ENCODE assay signal across 8 cellular contexts in genomic region chr7:12211054-12212050, GRCh38. TPM values are rescaled to one million over a fixed set of nuclear protein-coding genes. Genes with fewer than 3 reads are reported as not detected.
DNase-seq lines count a peak whose midpoint lies in the region; ATAC-seq and TF ChIP-seq lines count a peak whose summit lies in the region.

Gene TMEM106B, plus strand, starts transcription at chr7:12211294. Its CDS starts 3,517 bp downstream, at chr7:12214811.

- H3K36me3 ChIP-seq in osteoblast (ENCODE audit: insufficient read depth, low read length) = peaks cover 3% of the 10 kb centered on the region
- H3K36me3 ChIP-seq in thoracic aorta = no peaks in the 10 kb centered on the region

- H4K20me1 ChIP-seq in osteoblast (ENCODE audit: insufficient read depth, low read length) = peaks cover 3% of the 10 kb centered on the region

- H3K4me2 ChIP-seq in osteoblast (ENCODE audit: insufficient read depth, low read length) = peak within 1 kb of the TSS; percentile 98

- H3K27ac ChIP-seq in osteoblast (ENCODE audit: low read depth, low read length) (peak within 1 kb of the TSS; percentile 86), thoracic aorta (peak within 1 kb of the TSS; percentile 91 to 93)

- H3K4me1 ChIP-seq in osteoblast (ENCODE audit: insufficient read depth, low read length) (peaks cover 5% of the 10 kb centered on the region), thoracic aorta (ENCODE audit: control insufficient read depth in 1 of 2, low read depth in 2 of 2) (peaks cover 11 to 12% of the 10 kb centered on the region in 2 donors)

- H3K4me3 ChIP-seq in osteoblast (ENCODE audit: insufficient read depth, low read length) (peak within 1 kb of the TSS; percentile 96), thoracic aorta (peak within 1 kb of the TSS; percentile 91)

- H3K4me1 Mint-ChIP-seq in activated naive CD8-positive, alpha-beta T cell treated with anti-CD3 and anti-CD28 coated beads for 36 hours = peaks cover 32% of the 10 kb centered on the region
- H3K4me1 Mint-ChIP-seq in glutamatergic neuron (ENCODE audit: low read depth, unreplicated experiment) = peaks cover 5% of the 10 kb centered on the region

- H3K9me3 Mint-ChIP-seq in activated naive CD8-positive, alpha-beta T cell treated with anti-CD3 and anti-CD28 coated beads for 36 hours = no peaks in the 10 kb centered on the region
- peaks cover 2% of the 10 kb centered on the region for H3K9me3 Mint-ChIP-seq in glutamatergic neuron (ENCODE audit: unreplicated experiment)

- H3K27me3 ChIP-seq in osteoblast (ENCODE audit: insufficient read depth, low read length) = peaks cover 8% of the 10 kb centered on the region
- no peaks in the 10 kb centered on the region for H3K27me3 ChIP-seq in thoracic aorta (replicated peaks; ENCODE audit: insufficient read depth)

- H3K36me3 Mint-ChIP-seq in activated naive CD8-positive, alpha-beta T cell treated with anti-CD3 and anti-CD28 coated beads for 36 hours = peaks cover 21% of the 10 kb centered on the region
- no peaks in the 10 kb centered on the region for H3K36me3 Mint-ChIP-seq in glutamatergic neuron (ENCODE audit: unreplicated experiment)

- peak within 1 kb of the TSS; percentile 97 for H3K4me3 Mint-ChIP-seq in activated naive CD8-positive, alpha-beta T cell treated with anti-CD3 and anti-CD28 coated beads for 36 hours
- peak within 1 kb of the TSS; percentile 99 for H3K4me3 Mint-ChIP-seq in glutamatergic neuron (ENCODE audit: unreplicated experiment)

- H3K9me3 ChIP-seq in osteoblast (ENCODE audit: low read depth, low read length) (no peaks in the 10 kb centered on the region), thoracic aorta (no peaks in the 10 kb centered on the region)

- ATAC-seq in HG02588 (IDR thresholded peaks at IDR 0.05; ENCODE audit: unreplicated experiment) (peak; percentile 94), thoracic aorta (ENCODE audit: insufficient number of reproducible peaks, low FRiP score, low read depth) (peak; percentile 98)

- H3K27me3 Mint-ChIP-seq in activated naive CD8-positive, alpha-beta T cell treated with anti-CD3 and anti-CD28 coated beads for 36 hours = no peaks in the 10 kb centered on the region
- peaks cover 2% of the 10 kb centered on the region for H3K27me3 Mint-ChIP-seq in glutamatergic neuron (ENCODE audit: unreplicated experiment)

- peak within 1 kb of the TSS; percentile 100 for H2AFZ ChIP-seq in osteoblast (ENCODE audit: low read length)

- H3K27ac Mint-ChIP-seq in activated naive CD8-positive, alpha-beta T cell treated with anti-CD3 and anti-CD28 coated beads for 36 hours = peak within 1 kb of the TSS; percentile 97
- peak within 1 kb of the TSS; percentile 85 for H3K27ac Mint-ChIP-seq in glutamatergic neuron (ENCODE audit: unreplicated experiment)

- peaks cover 39% of the 10 kb centered on the region for H3K79me2 ChIP-seq in osteoblast (ENCODE audit: insufficient read depth, low read length)

- DNase-seq in GM10266 (ENCODE audit: extremely low spot score) (peak; percentile 91), NCI-H1048 (lab: John Stamatoyannopoulos, UW) (peak; percentile 92), SKM-1 treated with dmso at 0.1 percent for 144 hours (lab: John Stamatoyannopoulos, UW; ENCODE audit: unreplicated experiment) (peak; percentile 80), glutamatergic neuron (peak; percentile 99), osteoblast (ENCODE audit: insufficient read length, low spot score, missing footprints) (peak; percentile 93), thoracic aorta (ENCODE audit: low spot score) (peak; percentile 79)
- peak; percentile 97 for DNase-seq in activated naive CD8-positive, alpha-beta T cell treated with anti-CD3 and anti-CD28 coated beads for 36 hours

- peak; percentile 46 for TF ChIP-seq CTCF in GM10266 (IDR thresholded peaks at IDR 0.05; ENCODE audit: control insufficient read depth, insufficient read depth, low read depth, missing control alignments)
- TF ChIP-seq CTCF in glutamatergic neuron (IDR thresholded peaks at IDR 0.05; ENCODE audit: partially characterized antibody, unreplicated experiment) = no peak
- no peak for TF ChIP-seq CTCF in osteoblast (IDR thresholded peaks at IDR 0.05; ENCODE audit: extremely low read depth, low read depth, low read length)
- TF ChIP-seq CTCF in thoracic aorta (IDR thresholded peaks at IDR 0.05) = no peak

RNA-seq across cellular contexts. Expression of gene TMEM106B, which starts in this region (rescaled TPM):
- total RNA-seq in activated naive CD8-positive, alpha-beta T cell treated with anti-CD3 and anti-CD28 coated beads for 36 hours = 10 to 100 TPM; 27.7 to 28.8 TPM
- total RNA-seq in glutamatergic neuron (ENCODE audit: unreplicated experiment) = 19.4 TPM
- 61.9 and 73.1 TPM in 2 replicates for total RNA-seq in osteoblast
- total RNA-seq in thoracic aorta = 10 to 100 TPM; 49.2 to 51.6 TPM

Comparison
In these comparisons a context has a peak if more than half of its experiments do, and no peak if none do; other contexts are left out.
1. Peak in every context shown above with its lines: DNase-seq, ATAC-seq, H3K4me3 ChIP-seq and H3K27ac ChIP-seq.